In the genomic region with DNA sequence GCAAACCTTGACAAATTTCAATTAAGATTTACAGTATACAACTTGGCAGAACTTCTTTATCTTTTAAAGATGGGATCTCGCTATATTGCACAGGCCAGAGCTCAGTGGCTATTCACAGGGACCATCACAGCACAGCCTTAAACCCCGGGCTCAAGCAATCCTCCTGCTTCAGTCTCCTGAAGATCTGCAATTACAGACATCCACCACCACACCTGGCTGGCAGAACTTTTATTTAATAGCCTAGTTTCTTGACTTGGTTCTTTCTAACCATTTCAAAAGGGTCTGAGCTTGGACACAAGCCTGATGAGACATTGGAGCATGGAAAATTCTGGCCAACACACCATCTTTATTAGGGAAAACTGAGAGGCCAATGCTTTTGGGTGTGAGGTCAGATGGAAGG, we compare ENCODE assay signal across 17 cellular contexts.
DNase-seq lines count a peak whose midpoint lies in the region; ATAC-seq and TF ChIP-seq lines count a peak whose summit lies in the region.
"Had no signal": no experiment of that assay in that cellular context is flagged by ENCODE, and none has a peak within 500 bp of the region (broad histone marks: within the 10 kb centered on the region; RNA-seq: fewer than 3 reads in every experiment).

No MANE protein-coding gene starts in this region.

- DNase-seq in HCT116 (ENCODE audit: low read depth, low spot score) (no peak), NAMALWA (ENCODE audit: low spot score) (peak; percentile 3), RWPE2 (ENCODE audit: low spot score) (peak; percentile 44), islet precursor cell (peak; percentile 35), cerebellar nuclear complex (lab: John Stamatoyannopoulos, UW) (no peak), MV-4-11 (lab: John Stamatoyannopoulos, UW) (no peak)
- no peak for DNase-seq in effector memory CD8-positive, alpha-beta T cell
- DNase-seq: BE2C; CD4-positive, alpha-beta memory T cell; DMS79 treated with DMSO at 0.1 percent for 48 hours; EL; GOT3; IMR-90 had no signal

- H3K27ac Mint-ChIP-seq in effector memory CD8-positive, alpha-beta T cell, result no peak overlapping the region
- H3K27ac Mint-ChIP-seq: CD4-positive, alpha-beta memory T cell had no signal

- no peak overlapping the region for H3K4me3 Mint-ChIP-seq in effector memory CD8-positive, alpha-beta T cell
- H3K4me3 Mint-ChIP-seq: CD4-positive, alpha-beta memory T cell had no signal

- POLR2A ChIA-PET in HCT116 (lab: Charles Lee), result no interaction called here

- no peaks in the 10 kb centered on the region for H3K4me1 Mint-ChIP-seq in effector memory CD8-positive, alpha-beta T cell (ENCODE audit: low read depth in 2 of 2)
- H3K4me1 Mint-ChIP-seq: CD4-positive, alpha-beta memory T cell had no signal

- H3K27me3 Mint-ChIP-seq in effector memory CD8-positive, alpha-beta T cell, result peaks cover 59 to 93% of the 10 kb centered on the region in 2 donors

- peaks cover 8% of the 10 kb centered on the region; the same call in 1 of the 2 replicates for H3K27me3 ChIP-seq in HCT116 (ENCODE audit: insufficient read depth, low read length)
- no peaks in the 10 kb centered on the region for H3K27me3 ChIP-seq in RWPE2 (ENCODE audit: insufficient read depth, poor library complexity, severe bottlenecking)

- H3K9ac ChIP-seq in HCT116 (ENCODE audit: low read length), result no peak overlapping the region

- no peaks in the 10 kb centered on the region for H4K20me1 ChIP-seq in HCT116 (ENCODE audit: insufficient read depth)

- no TSS peak for BruUV-seq in HCT116 (replicated peaks; lab: Mats Ljungman, UMichigan)

- H3K4me1 ChIP-seq in HCT116 (ENCODE audit: control insufficient read depth in 1 of 2, insufficient read depth in 2 of 2, low read length in 2 of 2) (peaks cover 0 to 5% of the 10 kb centered on the region in 2 experiments; a peak in 2 of 4 replicates), RWPE2 (ENCODE audit: insufficient read depth, poor library complexity, severe bottlenecking) (peaks cover 10% of the 10 kb centered on the region)
- H3K4me1 ChIP-seq: A549, HAP-1 had no signal

- H3K9me2 ChIP-seq in HCT116 (ENCODE audit: insufficient read depth), result no peaks in the 10 kb centered on the region

- no peaks in the 10 kb centered on the region for H3K9me3 ChIP-seq in HCT116 (ENCODE audit: control insufficient read depth in 1 of 2, insufficient read depth in 1 of 2, low read depth in 1 of 2, low read length in 2 of 2)
- no peaks in the 10 kb centered on the region for H3K9me3 ChIP-seq in RWPE2 (ENCODE audit: severe bottlenecking)
- H3K9me3 ChIP-seq: BE2C, HAP-1 had no signal

- H3K79me2 ChIP-seq in HCT116 (ENCODE audit: insufficient read depth, low read length), result no peaks in the 10 kb centered on the region

- H2AFZ ChIP-seq in HCT116 (ENCODE audit: low read depth, low read length, poor library complexity, severe bottlenecking), result no peak overlapping the region

- RAD21 ChIA-PET in HCT116 (lab: Charles Lee; ENCODE audit: low non-redundant PET in 1 of 2, low total read pairs in 2 of 2, uncharacterized antibody in 2 of 2, unreplicated experiment in 2 of 2), result no interaction called here

- H3K27ac ChIP-seq in HCT116 (ENCODE audit: low read depth, low read length) (no peak overlapping the region), RWPE2 (ENCODE audit: poor library complexity, severe bottlenecking) (no peak overlapping the region)
- H3K27ac ChIP-seq: A549, C4-2B, HL-60 had no signal

- intact Hi-C loops in HCT116 (cut with micrococcal nuclease), result no loop called here

- no peak overlapping the region for H3K4me2 ChIP-seq in HCT116 (ENCODE audit: low read length)
- H3K4me2 ChIP-seq: A549 had no signal

- ATAC-seq in HCT116 (peak; percentile 63), RWPE2 (ENCODE audit: low read depth) (0 out of 3 replicates have a peak, but pooled peaks have one; percentile 17)
- no peak for ATAC-seq in effector memory CD8-positive, alpha-beta T cell (replicated peaks)

- H3K36me3 Mint-ChIP-seq in effector memory CD8-positive, alpha-beta T cell (ENCODE audit: insufficient read depth), result no peaks in the 10 kb centered on the region
- H3K36me3 Mint-ChIP-seq: CD4-positive, alpha-beta memory T cell had no signal

- no peak for TF ChIP-seq POLR2A in HCT116 (IDR thresholded peaks at IDR 0.05; ENCODE audit: borderline replicate concordance, extremely low read depth, insufficient read depth, insufficient read length)

- CTCF ChIA-PET in HCT116 (lab: Charles Lee), result no interaction called here

- TF ChIP-seq RAD21 in HCT116 (IDR thresholded peaks at IDR 0.05; ENCODE audit: low read depth), result no peak

- no peaks in the 10 kb centered on the region for H3K9me3 Mint-ChIP-seq in effector memory CD8-positive, alpha-beta T cell

- 0 out of 6 replicates have a peak, but pooled peaks of 1 of the 3 experiments have one; percentile 10 for TF ChIP-seq CTCF in HCT116 (IDR thresholded peaks at IDR 0.05 in 2 of 3, conservative IDR thresholded peaks at IDR 0.05 in 1 of 3; ENCODE audit: borderline replicate concordance in 1 of 3, insufficient read depth in 1 of 3, low read depth in 2 of 3, low read length in 2 of 3)
- no peak for TF ChIP-seq CTCF in RWPE2 (IDR thresholded peaks at IDR 0.05; ENCODE audit: poor library complexity, severe bottlenecking)

- H3K36me3 ChIP-seq in HCT116 (ENCODE audit: control insufficient read depth in 1 of 2, insufficient read depth in 2 of 2, low read length in 2 of 2) (no peaks in the 10 kb centered on the region), RWPE2 (ENCODE audit: low read depth) (no peaks in the 10 kb centered on the region)
- H3K36me3 ChIP-seq: BE2C, HAP-1 had no signal

- no peak overlapping the region for H3K4me3 ChIP-seq in HCT116 (replicated peaks in 1 of 2; ENCODE audit: low read depth in 1 of 2, low read length in 2 of 2)
- no peak overlapping the region for H3K4me3 ChIP-seq in RWPE2 (ENCODE audit: severe bottlenecking)
- H3K4me3 ChIP-seq: A549, HAP-1 had no signal

TF ChIP-seq in HCT116, 20 proteins besides CTCF, POLR2A, EP300 and RAD21:
- TF ChIP-seq FOSL1 (IDR thresholded peaks at IDR 0.05; ENCODE audit: low read depth) (no peak), EZH2 (IDR thresholded peaks at IDR 0.05) (no peak), SRF (IDR thresholded peaks at IDR 0.05; ENCODE audit: low read depth) (no peak), YY1 (IDR thresholded peaks at IDR 0.05; ENCODE audit: extremely low read depth, insufficient replicate concordance, low read depth, low read length) (no peak), SP1 (IDR thresholded peaks at IDR 0.05; ENCODE audit: low read depth) (no peak), ZNF274 (IDR thresholded peaks at IDR 0.05; ENCODE audit: low read depth, low read length) (no peak), SIN3A (IDR thresholded peaks at IDR 0.05; ENCODE audit: low read depth) (no peak), CBX3 (IDR thresholded peaks at IDR 0.05; ENCODE audit: low read depth) (no peak)
- TF ChIP-seq, protein P1, sequence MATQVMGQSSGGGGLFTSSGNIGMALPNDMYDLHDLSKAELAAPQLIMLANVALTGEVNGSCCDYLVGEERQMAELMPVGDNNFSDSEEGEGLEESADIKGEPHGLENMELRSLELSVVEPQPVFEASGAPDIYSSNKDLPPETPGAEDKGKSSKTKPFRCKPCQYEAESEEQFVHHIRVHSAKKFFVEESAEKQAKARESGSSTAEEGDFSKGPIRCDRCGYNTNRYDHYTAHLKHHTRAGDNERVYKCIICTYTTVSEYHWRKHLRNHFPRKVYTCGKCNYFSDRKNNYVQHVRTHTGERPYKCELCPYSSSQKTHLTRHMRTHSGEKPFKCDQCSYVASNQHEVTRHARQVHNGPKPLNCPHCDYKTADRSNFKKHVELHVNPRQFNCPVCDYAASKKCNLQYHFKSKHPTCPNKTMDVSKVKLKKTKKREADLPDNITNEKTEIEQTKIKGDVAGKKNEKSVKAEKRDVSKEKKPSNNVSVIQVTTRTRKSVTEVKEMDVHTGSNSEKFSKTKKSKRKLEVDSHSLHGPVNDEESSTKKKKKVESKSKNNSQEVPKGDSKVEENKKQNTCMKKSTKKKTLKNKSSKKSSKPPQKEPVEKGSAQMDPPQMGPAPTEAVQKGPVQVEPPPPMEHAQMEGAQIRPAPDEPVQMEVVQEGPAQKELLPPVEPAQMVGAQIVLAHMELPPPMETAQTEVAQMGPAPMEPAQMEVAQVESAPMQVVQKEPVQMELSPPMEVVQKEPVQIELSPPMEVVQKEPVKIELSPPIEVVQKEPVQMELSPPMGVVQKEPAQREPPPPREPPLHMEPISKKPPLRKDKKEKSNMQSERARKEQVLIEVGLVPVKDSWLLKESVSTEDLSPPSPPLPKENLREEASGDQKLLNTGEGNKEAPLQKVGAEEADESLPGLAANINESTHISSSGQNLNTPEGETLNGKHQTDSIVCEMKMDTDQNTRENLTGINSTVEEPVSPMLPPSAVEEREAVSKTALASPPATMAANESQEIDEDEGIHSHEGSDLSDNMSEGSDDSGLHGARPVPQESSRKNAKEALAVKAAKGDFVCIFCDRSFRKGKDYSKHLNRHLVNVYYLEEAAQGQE (IDR thresholded peaks at IDR 0.05; ENCODE audit: low read depth), result no peak
- TF ChIP-seq, protein P2, sequence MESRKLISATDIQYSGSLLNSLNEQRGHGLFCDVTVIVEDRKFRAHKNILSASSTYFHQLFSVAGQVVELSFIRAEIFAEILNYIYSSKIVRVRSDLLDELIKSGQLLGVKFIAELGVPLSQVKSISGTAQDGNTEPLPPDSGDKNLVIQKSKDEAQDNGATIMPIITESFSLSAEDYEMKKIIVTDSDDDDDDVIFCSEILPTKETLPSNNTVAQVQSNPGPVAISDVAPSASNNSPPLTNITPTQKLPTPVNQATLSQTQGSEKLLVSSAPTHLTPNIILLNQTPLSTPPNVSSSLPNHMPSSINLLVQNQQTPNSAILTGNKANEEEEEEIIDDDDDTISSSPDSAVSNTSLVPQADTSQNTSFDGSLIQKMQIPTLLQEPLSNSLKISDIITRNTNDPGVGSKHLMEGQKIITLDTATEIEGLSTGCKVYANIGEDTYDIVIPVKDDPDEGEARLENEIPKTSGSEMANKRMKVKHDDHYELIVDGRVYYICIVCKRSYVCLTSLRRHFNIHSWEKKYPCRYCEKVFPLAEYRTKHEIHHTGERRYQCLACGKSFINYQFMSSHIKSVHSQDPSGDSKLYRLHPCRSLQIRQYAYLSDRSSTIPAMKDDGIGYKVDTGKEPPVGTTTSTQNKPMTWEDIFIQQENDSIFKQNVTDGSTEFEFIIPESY (IDR thresholded peaks at IDR 0.05; ENCODE audit: extremely low read depth, insufficient replicate concordance, low read length), result no peak

Comparison
In these comparisons a context has a peak if more than half of its experiments do, and no peak if none do; other contexts are left out.
1. DNase-seq: peak in NAMALWA (single experiment), RWPE2 (single experiment) and islet precursor cell (single experiment); none in HCT116 (single experiment), cerebellar nuclear complex (0 of 2), effector memory CD8-positive, alpha-beta T cell (0 of 3) and MV-4-11 (single experiment).